In the genomic region with DNA sequence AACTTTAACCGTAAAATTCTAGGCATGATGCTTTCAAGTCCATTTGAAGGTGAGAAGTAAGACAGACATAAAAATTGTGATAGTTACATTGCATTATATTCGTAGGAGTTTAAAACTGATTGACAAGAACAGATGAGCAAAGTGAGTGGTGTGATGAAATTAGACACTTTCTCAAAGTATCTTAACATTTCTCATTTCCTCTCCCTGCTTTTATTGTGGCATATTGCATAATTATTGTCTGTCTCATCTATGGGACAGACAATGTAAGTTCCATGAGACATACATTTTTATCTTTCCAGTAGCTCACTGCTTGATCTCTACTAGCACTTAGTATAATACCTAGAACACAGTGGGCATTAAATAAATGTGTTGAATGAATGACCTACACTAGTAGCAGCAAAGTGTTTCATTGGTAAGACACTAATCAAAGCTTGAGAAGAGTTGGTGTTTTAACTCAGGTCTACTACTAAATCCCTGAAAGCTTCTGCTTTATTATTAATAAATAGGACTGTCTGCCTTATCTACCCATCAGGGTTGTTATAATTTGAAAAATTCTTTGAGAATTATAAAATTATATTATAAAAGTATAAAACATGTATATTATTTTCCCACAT, we compare ENCODE assay signal across 28 cellular contexts. TPM values are rescaled to one million over a fixed set of nuclear protein-coding genes. Genes with fewer than 3 reads are reported as not detected.
"Had no signal": no experiment of that assay in that cellular context is flagged by ENCODE, and none has a peak within 500 bp of the region (broad histone marks: within the 10 kb centered on the region; RNA-seq: fewer than 3 reads in every experiment).

No MANE protein-coding gene starts in this region.

- H3K4me2 ChIP-seq: neural progenitor cell had no signal

- H3K4me3 Mint-ChIP-seq: activated B cell treated with CpG ODN at 0.5 μM for 24 hours; activated CD4-positive, alpha-beta T cell treated with anti-CD3 and anti-CD28 coated beads for 36 hours; activated naive CD8-positive, alpha-beta T cell treated with anti-CD3 and anti-CD28 coated beads, Interleukin-2, amount 10 ng/mL, durations not matched to agents 7 days and 5 days; activated T-cell treated with anti-CD3 and anti-CD28 coated beads, Interleukin-2, amount 50 U/mL, for 4 hours; endodermal cell; naive thymus-derived CD8-positive, alpha-beta T cell; neural progenitor cell; type B pancreatic cell had no signal

- ATAC-seq: activated CD4-positive, alpha-beta T cell treated with anti-CD3 and anti-CD28 coated beads for 36 hours; activated T-cell treated with anti-CD3 and anti-CD28 coated beads, Interleukin-2, amount 50 U/mL, for 4 hours; heart left ventricle; left lobe of liver; naive thymus-derived CD8-positive, alpha-beta T cell had no signal

- H3K27me3 ChIP-seq: heart left ventricle, neural progenitor cell, sigmoid colon, spleen had no signal

- H3K36me3 ChIP-seq: neural progenitor cell had no signal

- H3K9ac ChIP-seq: neural progenitor cell had no signal

- H3K9me3 Mint-ChIP-seq: activated B cell treated with CpG ODN at 0.5 μM for 24 hours; activated naive CD8-positive, alpha-beta T cell treated with anti-CD3 and anti-CD28 coated beads, Interleukin-2, amount 10 ng/mL, durations not matched to agents 7 days and 5 days; activated T-cell treated with anti-CD3 and anti-CD28 coated beads, Interleukin-2, amount 50 U/mL, for 4 hours; activated T-helper 2 cell treated with anti-CD3 and anti-CD28 coated beads, Interferon-gamma antibody, Interleukin-2, Interleukin-4, amounts not matched to agents 10 μg/mL and 5 μg/mL and 100 μg/mL, durations not matched to agents 14 hours and 24 hours and 36 hours; endodermal cell; naive thymus-derived CD8-positive, alpha-beta T cell; neural progenitor cell; type B pancreatic cell had no signal

- H3K9me3 ChIP-seq: heart left ventricle, sigmoid colon, spleen, thoracic aorta had no signal

- H3K27ac ChIP-seq: coronary artery, epithelial cell of prostate, heart left ventricle, neural progenitor cell, sigmoid colon, spleen, thoracic aorta had no signal

- H3K36me3 Mint-ChIP-seq: activated naive CD8-positive, alpha-beta T cell treated with anti-CD3 and anti-CD28 coated beads, Interleukin-2, amount 10 ng/mL, durations not matched to agents 7 days and 5 days had no signal

- H3K4me1 Mint-ChIP-seq: activated B cell treated with CpG ODN at 0.5 μM for 24 hours; activated CD4-positive, alpha-beta T cell treated with anti-CD3 and anti-CD28 coated beads for 36 hours; activated naive CD8-positive, alpha-beta T cell treated with anti-CD3 and anti-CD28 coated beads, Interleukin-2, amount 10 ng/mL, durations not matched to agents 7 days and 5 days; endodermal cell; neural progenitor cell had no signal

- DNase-seq: activated B cell treated with CpG ODN at 0.5 μM for 24 hours; activated CD4-positive, alpha-beta T cell treated with anti-CD3 and anti-CD28 coated beads for 36 hours; activated CD4-positive, alpha-beta T cell treated with anti-CD3 and anti-CD28 coated beads, Interleukin-2, amount 50 U/mL, for 4 hours; activated CD8-positive, alpha-beta memory T cell treated with anti-CD3 and anti-CD28 coated beads, Interleukin-2, amount 50 U/mL, for 48 hours; activated naive CD4-positive, alpha-beta T cell treated with Interleukin-2 at 50 U/mL for 16 hours; activated naive CD8-positive, alpha-beta T cell treated with anti-CD3 and anti-CD28 coated beads, Interleukin-2, amount 10 ng/mL, durations not matched to agents 7 days and 5 days; activated T-cell treated with anti-CD3 and anti-CD28 coated beads, Interleukin-2, amount 50 U/mL, for 4 hours; amniotic stem cell; cerebellar nuclear complex; endodermal cell; heart left ventricle; naive thymus-derived CD8-positive, alpha-beta T cell; posterior cingulate gyrus; sigmoid colon; spleen; stimulated activated CD4-positive, alpha-beta T cell treated with anti-CD3 and anti-CD28 coated beads, Interleukin-4, amount 100 ng/mL, for 1 hour; stimulated activated naive CD4-positive, alpha-beta T cell; T-helper 9 cell had no signal

- H3K27ac Mint-ChIP-seq: activated B cell treated with CpG ODN at 0.5 μM for 24 hours; activated CD4-positive, alpha-beta T cell treated with anti-CD3 and anti-CD28 coated beads for 36 hours; activated naive CD8-positive, alpha-beta T cell treated with anti-CD3 and anti-CD28 coated beads, Interleukin-2, amount 10 ng/mL, durations not matched to agents 7 days and 5 days; activated T-helper 2 cell treated with anti-CD3 and anti-CD28 coated beads, Interferon-gamma antibody, Interleukin-2, Interleukin-4, amounts not matched to agents 10 μg/mL and 5 μg/mL and 100 μg/mL, durations not matched to agents 14 hours and 24 hours and 36 hours; endodermal cell; naive thymus-derived CD8-positive, alpha-beta T cell; neural progenitor cell; type B pancreatic cell had no signal

- H3K4me3 ChIP-seq: coronary artery, heart left ventricle, lung, neural progenitor cell, sigmoid colon, spleen, thoracic aorta had no signal

- H3K27me3 Mint-ChIP-seq: activated CD4-positive, alpha-beta T cell treated with anti-CD3 and anti-CD28 coated beads for 36 hours; naive thymus-derived CD8-positive, alpha-beta T cell; type B pancreatic cell had no signal

- H2AFZ ChIP-seq: neural progenitor cell had no signal

RNA-seq across cellular contexts. Expression of gene A2M, which starts 19.0 kb away (rescaled TPM):
- total RNA-seq: activated B cell treated with CpG ODN at 0.5 μM for 24 hours; activated CD8-positive, alpha-beta memory T cell treated with anti-CD3 and anti-CD28 coated beads for 36 hours; activated T-helper 2 cell treated with anti-CD3 and anti-CD28 coated beads, Interferon-gamma antibody, Interleukin-2, Interleukin-4, amounts not matched to agents 10 μg/mL and 5 μg/mL and 100 μg/mL, durations not matched to agents 14 hours and 24 hours and 36 hours; T-helper 1 cell treated with Interleukin-12 subunit alpha and Interleukin-12 subunit beta and Interleukin-4 antibody, amounts not matched to agents 30 ng/mL and 1 ng/mL, for 36 hours had no signal
